ENCODE assay signal across 28 cellular contexts in the genomic region with DNA sequence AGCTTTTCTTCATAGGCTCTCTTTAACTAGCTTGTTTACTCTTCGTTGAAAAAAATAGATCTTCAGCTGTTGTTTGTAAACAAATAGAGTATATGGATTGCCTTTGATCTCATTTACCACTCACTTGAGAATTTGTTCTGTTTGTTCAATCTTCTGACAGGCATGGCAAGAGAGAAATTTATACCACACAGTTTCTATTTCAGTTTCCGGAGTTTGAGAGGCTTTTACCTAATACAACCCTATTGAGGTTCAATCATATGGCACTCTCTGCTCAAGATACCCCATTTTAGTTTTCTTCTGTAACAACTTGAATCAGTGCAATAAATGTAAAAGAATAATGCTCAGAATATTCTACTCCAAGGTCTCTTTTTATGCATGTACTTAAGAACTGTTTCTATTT.
DNase-seq lines count a peak whose midpoint lies in the region; ATAC-seq, FAIRE-seq and TF ChIP-seq lines count a peak whose summit lies in the region.
"Had no signal": no experiment of that assay in that cellular context is flagged by ENCODE, and none has a peak within 500 bp of the region (broad histone marks: within the 10 kb centered on the region; RNA-seq: fewer than 3 reads in every experiment).

No MANE protein-coding gene starts in this region.

- TF ChIP-seq EP300 in GM12878 (IDR thresholded peaks at IDR 0.05; ENCODE audit: borderline replicate concordance in 1 of 2, control insufficient read depth in 1 of 2, low read depth in 2 of 2, low read length in 2 of 2) = no peak

- TF ChIP-seq POLR2A in GM12878 (IDR thresholded peaks at IDR 0.05; ENCODE audit: low read depth, low read length) (no peak), erythroblast (IDR thresholded peaks at IDR 0.05; ENCODE audit: low read length) (no peak)

- H3K4me3 ChIP-seq in BLaER1 (no peak overlapping the region), GM12865 (ENCODE audit: low read depth, low read length) (no peak overlapping the region), GM12878 (no peak overlapping the region)
- H3K4me3 ChIP-seq: GM23248 had no signal

- no peaks in the 10 kb centered on the region for H3K79me2 ChIP-seq in GM12878 (ENCODE audit: control insufficient read depth, insufficient read depth, low read length)

- SMC1A ChIA-PET in GM12878 (lab: Charles Lee; ENCODE audit: uncharacterized antibody, unreplicated experiment) = no interaction called here

- H3K27me3 ChIP-seq in BLaER1 (no peaks in the 10 kb centered on the region), GM12878 (replicated peaks in 1 of 2; ENCODE audit: control insufficient read depth in 2 of 2, insufficient read depth in 2 of 2, low read length in 1 of 2) (no peaks in the 10 kb centered on the region)

- H3K27ac ChIP-seq in BLaER1 (no peak overlapping the region), GM12878 (ENCODE audit: control insufficient read depth, insufficient read depth) (no peak overlapping the region)
- H3K27ac ChIP-seq: GM23248, HL-60, KMS-11 had no signal

- H3K4me1 Mint-ChIP-seq in MCF 10A (ENCODE audit: insufficient read depth, unreplicated experiment) = no peaks in the 10 kb centered on the region
- H3K4me1 Mint-ChIP-seq in mesothelial cell of epicardium = no peaks in the 10 kb centered on the region
- H3K4me1 Mint-ChIP-seq: CD4-positive, alpha-beta memory T cell; T-helper 17 cell had no signal

- TF ChIP-seq CTCF in GM12865 (IDR thresholded peaks at IDR 0.05; ENCODE audit: insufficient read depth, low read depth, low read length, missing control alignments) (no peak), GM12878 (IDR thresholded peaks at IDR 0.05 in 2 of 3, conservative IDR thresholded peaks at IDR 0.05 in 1 of 3; ENCODE audit: control insufficient read depth in 2 of 3, extremely low read depth in 1 of 3, insufficient read depth in 1 of 3, low read depth in 3 of 3, low read length in 3 of 3) (no peak), MCF 10A (IDR thresholded peaks at IDR 0.05; ENCODE audit: unreplicated experiment) (no peak), mesothelial cell of epicardium (IDR thresholded peaks at IDR 0.05; ENCODE audit: unreplicated experiment) (no peak)

- DNase-seq in GM12865 (ENCODE audit: low read depth) (peak; percentile 48), GM12878 (ENCODE audit: low read depth, low spot score) (no peak), MCF 10A (ENCODE audit: unreplicated experiment) (no peak), mesothelial cell of epicardium (ENCODE audit: low spot score in 2 of 2, unreplicated experiment in 2 of 2) (no peak), erythroblast (lab: John Stamatoyannopoulos, UW) (no peak)
- DNase-seq: C1 segment of cervical spinal cord; CD4-positive, alpha-beta memory T cell; COR-L47; DMS79 treated with DMSO at 0.1 percent for 48 hours; GF-D8; GM23248; H7; NCI-H1092; NCI-H1417 treated with DMSO at 0.1 percent for 48 hours; NCI-H1694 treated with DMSO at 0.1 percent for 48 hours; NCI-H2081 treated with DMSO at 0.1 percent for 48 hours; NCI-H2171; NCI-H226; NCI-H524; NCI-H748 treated with DMSO at 0.1 percent for 48 hours; T-helper 17 cell had no signal

- no peaks in the 10 kb centered on the region for H3K9me3 ChIP-seq in BLaER1
- H3K9me3 ChIP-seq in GM12878 (replicated peaks; ENCODE audit: control insufficient read depth, insufficient read depth, low read length) = no peaks in the 10 kb centered on the region

- H3K9ac ChIP-seq in BLaER1 = no peak overlapping the region
- H3K9ac ChIP-seq in GM12878 (ENCODE audit: control insufficient read depth, insufficient read depth, low read length) = no peak overlapping the region
- H3K9ac ChIP-seq: GM23248, KMS-11 had no signal

- intact Hi-C loops in GM12878 (cut with micrococcal nuclease; ENCODE audit: unreplicated experiment) = loop anchor here (5.0 kb wide), 1 partner anchor 273 kb away; no protein-coding TSS in a partner anchor
- intact Hi-C loops in MCF 10A (cut with micrococcal nuclease) = no loop called here

- H2AFZ ChIP-seq in GM12878 (ENCODE audit: control insufficient read depth, low read depth, low read length) = no peak overlapping the region
- H2AFZ ChIP-seq: GM23248 had no signal

- in situ Hi-C loops in GM12878 (cut with MboI) = no loop called here

- H3K36me3 ChIP-seq in BLaER1 (no peaks in the 10 kb centered on the region), GM12878 (ENCODE audit: control insufficient read depth in 2 of 2, insufficient read depth in 2 of 2, low read length in 1 of 2) (no peaks in the 10 kb centered on the region)

- H3K4me1 ChIP-seq in BLaER1 = peaks cover 8% of the 10 kb centered on the region; the same call in 1 of the 2 replicates
- H3K4me1 ChIP-seq in GM12878 (ENCODE audit: control insufficient read depth, insufficient read depth, low read length) = no peaks in the 10 kb centered on the region

- CTCF ChIA-PET in GM12878 (lab: Yijun Ruan, JAX) (no interaction called here), MCF 10A (lab: Yijun Ruan, JAX) (no interaction called here)

- BruUV-seq in GM12878 (replicated peaks; lab: Mats Ljungman, UMichigan) (no TSS peak), MCF 10A (replicated peaks; lab: Mats Ljungman, UMichigan) (no TSS peak)

- peak overlapping the region; percentile 22; the same call in 1 of the 2 replicates for H3K4me2 ChIP-seq in BLaER1
- H3K4me2 ChIP-seq in GM12878 (ENCODE audit: control insufficient read depth, insufficient read depth) = no peak overlapping the region
- H3K4me2 ChIP-seq: KMS-11 had no signal

- H4K20me1 ChIP-seq in BLaER1 = no peaks in the 10 kb centered on the region
- no peaks in the 10 kb centered on the region for H4K20me1 ChIP-seq in GM12878 (ENCODE audit: control insufficient read depth, insufficient read depth)

- peak; percentile 41 for ATAC-seq in HG02884 (IDR thresholded peaks at IDR 0.05; ENCODE audit: unreplicated experiment)
- ATAC-seq in GM12878 = 0 out of 3 replicates have a peak, but pooled peaks have one; percentile 34
- ATAC-seq: SK-N-SH treated with all-trans-retinoic acid at 6 μM for 48 hours, T-helper 17 cell had no signal

- H3K4me3 Mint-ChIP-seq in MCF 10A (ENCODE audit: unreplicated experiment) (no peak overlapping the region), mesothelial cell of epicardium (no peak overlapping the region)
- H3K4me3 Mint-ChIP-seq: CD4-positive, alpha-beta memory T cell; IgD-negative memory B cell; T-helper 17 cell had no signal

- POLR2A ChIA-PET in GM12878 (lab: Charles Lee) = no interaction called here
- POLR2A ChIA-PET in MCF 10A (lab: Yijun Ruan, JAX) = no interaction called here

- H3K9me3 Mint-ChIP-seq in MCF 10A (ENCODE audit: unreplicated experiment) = no peaks in the 10 kb centered on the region
- H3K9me3 Mint-ChIP-seq in mesothelial cell of epicardium = no peaks in the 10 kb centered on the region
- H3K9me3 Mint-ChIP-seq: IgD-negative memory B cell had no signal

- H3K27ac Mint-ChIP-seq in MCF 10A (ENCODE audit: low read depth, unreplicated experiment) (no peak overlapping the region), mesothelial cell of epicardium (no peak overlapping the region)
- H3K27ac Mint-ChIP-seq: CD4-positive, alpha-beta memory T cell; IgD-negative memory B cell; T-helper 17 cell had no signal

- H3K27me3 Mint-ChIP-seq in MCF 10A (ENCODE audit: insufficient read depth, unreplicated experiment) = no peaks in the 10 kb centered on the region
- no peaks in the 10 kb centered on the region for H3K27me3 Mint-ChIP-seq in mesothelial cell of epicardium (ENCODE audit: low read depth)
- H3K27me3 Mint-ChIP-seq: IgD-negative memory B cell, T-helper 17 cell had no signal

- FAIRE-seq in GM12878 (lab: Jason Lieb, UNC) = no peak
- FAIRE-seq: RCC 7860 had no signal

- WGBS in GM12878 (ENCODE audit: insufficient coverage, insufficient replicate concordance, low lambda C conversion rate, missing lambda C conversion rate) = 23% methylated on average over 2 of the region's 2 CpGs

- no peak for TF ChIP-seq RAD21 in GM12878 (IDR thresholded peaks at IDR 0.05; ENCODE audit: insufficient read depth, low read depth, low read length)

- RAD21 ChIA-PET in GM12878 (lab: Charles Lee; ENCODE audit: unreplicated experiment) = no interaction called here

- H3K36me3 Mint-ChIP-seq in MCF 10A (ENCODE audit: insufficient read depth, unreplicated experiment) (no peaks in the 10 kb centered on the region), mesothelial cell of epicardium (no peaks in the 10 kb centered on the region)
- H3K36me3 Mint-ChIP-seq: CD4-positive, alpha-beta memory T cell; IgD-negative memory B cell had no signal

TF ChIP-seq in GM12878, 131 proteins besides CTCF, POLR2A, EP300 and RAD21:
- no peak for TF ChIP-seq CBX5 (IDR thresholded peaks at IDR 0.05; ENCODE audit: low read depth)
- TF ChIP-seq, protein P1, sequence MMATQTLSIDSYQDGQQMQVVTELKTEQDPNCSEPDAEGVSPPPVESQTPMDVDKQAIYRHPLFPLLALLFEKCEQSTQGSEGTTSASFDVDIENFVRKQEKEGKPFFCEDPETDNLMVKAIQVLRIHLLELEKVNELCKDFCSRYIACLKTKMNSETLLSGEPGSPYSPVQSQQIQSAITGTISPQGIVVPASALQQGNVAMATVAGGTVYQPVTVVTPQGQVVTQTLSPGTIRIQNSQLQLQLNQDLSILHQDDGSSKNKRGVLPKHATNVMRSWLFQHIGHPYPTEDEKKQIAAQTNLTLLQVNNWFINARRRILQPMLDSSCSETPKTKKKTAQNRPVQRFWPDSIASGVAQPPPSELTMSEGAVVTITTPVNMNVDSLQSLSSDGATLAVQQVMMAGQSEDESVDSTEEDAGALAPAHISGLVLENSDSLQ (IDR thresholded peaks at IDR 0.05) = peak; percentile 50; the same call in 1 of the 2 replicates
